ENCODE assay signal across 9 cellular contexts in the genomic region with DNA sequence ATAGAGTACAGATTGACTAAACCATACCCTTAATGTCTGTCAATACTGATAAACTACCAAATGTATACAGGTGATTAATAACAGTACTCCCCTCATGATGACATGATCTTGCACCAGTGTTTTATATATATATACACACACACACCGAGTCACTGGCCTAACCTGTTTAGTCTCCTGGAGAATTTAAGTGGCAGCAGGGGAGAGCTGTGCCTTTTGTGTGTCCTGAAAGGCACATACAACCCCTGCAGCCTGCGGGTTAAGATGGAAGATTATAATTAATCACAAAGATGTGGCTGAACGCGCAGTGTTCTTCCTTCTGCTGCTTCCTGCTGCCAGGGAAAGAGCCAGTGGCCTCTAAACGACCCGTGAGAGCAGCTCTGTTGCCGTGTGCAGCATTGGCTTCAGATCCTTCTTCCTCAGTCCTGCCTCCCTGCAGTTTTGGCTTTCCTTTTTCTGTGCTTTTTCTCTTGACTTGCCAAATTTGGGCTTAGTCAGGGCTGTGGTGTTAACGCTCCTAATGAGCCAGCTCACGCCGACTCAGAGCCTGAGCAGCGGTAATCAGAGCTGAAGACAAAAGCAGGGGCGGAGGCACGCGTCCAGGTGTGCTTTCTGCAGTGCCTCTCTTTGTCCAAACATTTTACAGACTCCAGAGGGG. TPM values are rescaled to one million over a fixed set of nuclear protein-coding genes. Genes with fewer than 3 reads are reported as not detected.
DNase-seq lines count a peak whose midpoint lies in the region; ATAC-seq, FAIRE-seq and TF ChIP-seq lines count a peak whose summit lies in the region.
"Had no signal": no experiment of that assay in that cellular context is flagged by ENCODE, and none has a peak within 500 bp of the region (broad histone marks: within the 10 kb centered on the region; RNA-seq: fewer than 3 reads in every experiment).

No MANE protein-coding gene starts in this region.

- H3K4me3 ChIP-seq in bronchial epithelial cell (ENCODE audit: low read depth, low read length), result no peak overlapping the region
- no peak overlapping the region for H3K4me3 ChIP-seq in lower leg skin (ENCODE audit: low read depth, poor library complexity, severe bottlenecking)

- no peak for ATAC-seq in GM21786 (IDR thresholded peaks at IDR 0.05; ENCODE audit: unreplicated experiment)
- no peak for ATAC-seq in GM18868 (IDR thresholded peaks at IDR 0.05; ENCODE audit: unreplicated experiment)
- ATAC-seq: left lobe of liver had no signal

- TF ChIP-seq CTCF in bronchial epithelial cell (IDR thresholded peaks at IDR 0.05; ENCODE audit: insufficient read depth, low read length, severe bottlenecking), result no peak
- TF ChIP-seq CTCF in lower leg skin (IDR thresholded peaks at IDR 0.05), result no peak

- DNase-seq in D341Med (ENCODE audit: low spot score) (peak; percentile 70), NCI-H1436 treated with DMSO at 0.1 percent for 48 hours (lab: John Stamatoyannopoulos, UW) (peak; percentile 37), bronchial epithelial cell (ENCODE audit: low read depth) (peak; percentile 68), middle frontal gyrus (ENCODE audit: extremely low spot score, low spot score) (peak; percentile 28), lower leg skin (ENCODE audit: low spot score in 2 of 2) (no peak), SHP77 treated with DMSO at 0.1 percent for 48 hours (lab: John Stamatoyannopoulos, UW) (no peak)

- WGBS in lower leg skin, 2 donors, result 7 to 11% methylated on average over 14 of the region's 14 CpGs

- TF ChIP-seq POLR2A in lower leg skin (IDR thresholded peaks at IDR 0.05), result no peak

- H3K27me3 ChIP-seq in bronchial epithelial cell (ENCODE audit: control insufficient read depth, insufficient read depth, low read length), result no peaks in the 10 kb centered on the region

- intact Hi-C loops in lower leg skin (cut with DNase I; ENCODE audit: low total_unique reads), result no loop called here

- no peak for FAIRE-seq in bronchial epithelial cell (lab: Jason Lieb, UNC)

- H3K36me3 ChIP-seq in bronchial epithelial cell (ENCODE audit: control insufficient read depth, insufficient read depth, low read length), result no peaks in the 10 kb centered on the region

RNA-seq across cellular contexts. Expression of a gene that starts 42.5 kb away (rescaled TPM):
- total RNA-seq in bronchial epithelial cell, result 57.4 and 67.7 TPM in 2 replicates
- 10 to 100 TPM; 56.9 to 79.2 (median 65.7) TPM for total RNA-seq in lower leg skin

Comparison
In these comparisons a context has a peak if more than half of its experiments do, and no peak if none do; other contexts are left out.
1. DNase-seq: peak in D341Med (single experiment), NCI-H1436 treated with DMSO at 0.1 percent for 48 hours (single experiment), bronchial epithelial cell (single experiment) and middle frontal gyrus (single experiment); none in lower leg skin (0 of 2) and SHP77 treated with DMSO at 0.1 percent for 48 hours (single experiment).